8 cellular contexts compared by ENCODE assay signal in the genomic region with DNA sequence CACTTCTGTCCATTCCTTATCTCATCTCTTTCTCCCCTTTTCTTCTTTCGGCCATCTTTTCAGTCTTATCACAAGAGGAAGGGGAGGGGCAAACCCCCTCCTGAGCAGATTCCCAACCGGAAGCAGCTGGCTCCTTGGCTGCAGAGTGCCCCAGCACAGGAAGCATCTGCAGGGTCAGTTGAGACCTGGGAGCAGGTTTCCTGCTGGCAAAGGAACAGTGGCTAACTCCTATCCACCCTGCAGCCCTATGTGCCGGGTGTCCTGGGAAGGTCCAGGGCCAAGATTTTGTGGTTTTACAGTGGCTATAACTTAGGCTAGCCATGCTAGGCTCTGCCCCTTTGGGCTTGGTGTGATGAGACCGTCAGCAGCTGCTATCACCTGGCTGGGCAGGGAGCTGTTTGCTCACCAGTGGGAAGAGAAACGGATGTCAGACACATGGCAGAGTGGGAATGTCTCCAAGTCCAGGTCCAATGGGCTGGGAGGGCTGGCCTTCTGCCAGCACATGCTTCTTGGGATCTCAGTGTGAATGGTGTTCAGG. TPM values are rescaled to one million over a fixed set of nuclear protein-coding genes. Genes with fewer than 3 reads are reported as not detected.
DNase-seq lines count a peak whose midpoint lies in the region; TF ChIP-seq lines count a peak whose summit lies in the region.

No MANE protein-coding gene starts in this region.

- intact Hi-C loops in esophagus squamous epithelium (cut with DNase I): loop anchor here (5.0 kb wide), 1 partner anchor 44 kb away; no protein-coding TSS in a partner anchor

- H3K4me1 ChIP-seq in Peyer's patch (peaks cover 0 to 57% (median 28%) of the 10 kb centered on the region in 4 donors), esophagus squamous epithelium (peaks cover 15 to 93% (median 50%) of the 10 kb centered on the region in 3 donors)

- no peaks in the 10 kb centered on the region for H3K9me3 ChIP-seq in Peyer's patch
- H3K9me3 ChIP-seq in esophagus squamous epithelium: no peaks in the 10 kb centered on the region

- H3K27me3 ChIP-seq in Peyer's patch (no peaks in the 10 kb centered on the region), esophagus squamous epithelium (no peaks in the 10 kb centered on the region)

- H3K4me3 ChIP-seq in Peyer's patch (no peak overlapping the region), esophagus squamous epithelium (no peak overlapping the region)

- H3K36me3 ChIP-seq in Peyer's patch (peaks cover 0 to 54% (median 0%) of the 10 kb centered on the region in 3 donors), esophagus squamous epithelium (peaks cover 4 to 92% (median 10%) of the 10 kb centered on the region in 3 donors)

- peak overlapping the region; percentile 86 for H3K27ac Mint-ChIP-seq in osteocyte (ENCODE audit: unreplicated experiment)

- no peaks in the 10 kb centered on the region for H3K9me3 Mint-ChIP-seq in osteocyte (ENCODE audit: unreplicated experiment)

- no peaks in the 10 kb centered on the region for H3K27me3 Mint-ChIP-seq in osteocyte (ENCODE audit: unreplicated experiment)

- WGBS in esophagus squamous epithelium, 2 donors: 35 to 38% methylated on average over 2 to 3 of the region's 5 CpGs

- TF ChIP-seq POLR2A in Peyer's patch (IDR thresholded peaks at IDR 0.05) (no peak), esophagus squamous epithelium (IDR thresholded peaks at IDR 0.05) (no peak)

- DNase-seq in NCI-H2171 treated with DMSO at 0.1 percent for 48 hours (lab: John Stamatoyannopoulos, UW) (peak; percentile 30), NCI-H2171 (lab: John Stamatoyannopoulos, UW) (no peak), Peyer's patch (peak; percentile 17 to 58 (median 57)), esophagus squamous epithelium (lab: John Stamatoyannopoulos, UW) (no peak), osteocyte (ENCODE audit: extremely low spot score, unreplicated experiment) (peak; percentile 71), KG1 (lab: John Stamatoyannopoulos, UW) (no peak), NCI-H187 treated with DMSO at 0.1 percent for 48 hours (lab: John Stamatoyannopoulos, UW) (no peak), SKM-1 treated with dmso at 0.1 percent for 144 hours (lab: John Stamatoyannopoulos, UW; ENCODE audit: unreplicated experiment) (no peak)

- no peak overlapping the region for H3K4me3 Mint-ChIP-seq in osteocyte (ENCODE audit: unreplicated experiment)

- H3K36me3 Mint-ChIP-seq in osteocyte (ENCODE audit: unreplicated experiment): peaks cover 38% of the 10 kb centered on the region

- H3K27ac ChIP-seq in Peyer's patch (peak overlapping the region; percentile 29 to 85 (median 76)), esophagus squamous epithelium (peak overlapping the region in 3 of 4 donors; percentile 67 to 74 (median 70))

- TF ChIP-seq CTCF in Peyer's patch (IDR thresholded peaks at IDR 0.05) (no peak), esophagus squamous epithelium (IDR thresholded peaks at IDR 0.05) (no peak), osteocyte (IDR thresholded peaks at IDR 0.05) (no peak)

- H3K4me1 Mint-ChIP-seq in osteocyte (ENCODE audit: unreplicated experiment): peaks cover 24% of the 10 kb centered on the region

RNA-seq across cellular contexts. Expression of gene SH2B3, which starts 40.4 kb away (rescaled TPM):
- 10 to 100 TPM in 2 of 4 donors, 1 to 10 TPM in 2; 4.4 to 37.1 (median 8.4) TPM for total RNA-seq in Peyer's patch
- 10 to 100 TPM in 1 of 4 donors, 1 to 10 TPM in 3; 3.3 to 16.2 (median 5.6) TPM for total RNA-seq in esophagus squamous epithelium
- 36.4 and 37.4 TPM in 2 replicates for total RNA-seq in osteocyte

Comparison
In these comparisons a context has a peak if more than half of its experiments do, and no peak if none do; other contexts are left out.
1. DNase-seq: peak in NCI-H2171 treated with DMSO at 0.1 percent for 48 hours (single experiment), Peyer's patch (3 of 3) and osteocyte (single experiment); none in NCI-H2171 (single experiment), esophagus squamous epithelium (single experiment), KG1 (single experiment), NCI-H187 treated with DMSO at 0.1 percent for 48 hours (single experiment) and SKM-1 treated with dmso at 0.1 percent for 144 hours (single experiment).